ENCODE assay signal across 21 cellular contexts in genomic region chr6:45898941-45899682, GRCh38.
DNase-seq lines count a peak whose midpoint lies in the region; ATAC-seq and TF ChIP-seq lines count a peak whose summit lies in the region.
"Had no signal": no experiment of that assay in that cellular context is flagged by ENCODE, and none has a peak within 500 bp of the region (broad histone marks: within the 10 kb centered on the region; RNA-seq: fewer than 3 reads in every experiment).

No MANE protein-coding gene starts in this region.

- 82% methylated on average over 7 of the region's 7 CpGs for WGBS in HUES64
- 77 to 84% methylated on average over 7 of the region's 7 CpGs for WGBS in esophagus squamous epithelium, 2 donors

- peak overlapping the region; percentile 70 for H2AFZ ChIP-seq in neural progenitor cell (replicated peaks)

- H3K9ac ChIP-seq in HUES64 (ENCODE audit: low read depth, low read length) (no peak overlapping the region; the same call in 1 of the 2 replicates), neural progenitor cell (no peak overlapping the region)
- H3K9ac ChIP-seq: BLaER1 had no signal

- peaks cover 19% of the 10 kb centered on the region for H3K4me1 Mint-ChIP-seq in neural progenitor cell
- peaks cover 29% of the 10 kb centered on the region in 2 donors for H3K4me1 Mint-ChIP-seq in natural killer cell treated with Interleukin-12 subunit alpha and Interleukin-12 subunit beta and Interleukin-15 and Interleukin-18, amount 100 ng/mL, for 72 hours (ENCODE audit: low read depth in 2 of 2)

- H3K4me2 ChIP-seq in neural progenitor cell = no peak overlapping the region
- H3K4me2 ChIP-seq: BLaER1 had no signal

- TF ChIP-seq CTCF in epithelial cell of esophagus (IDR thresholded peaks at IDR 0.05; ENCODE audit: insufficient read depth, low read depth, low read length, missing control alignments) (no peak), neural progenitor cell (IDR thresholded peaks at IDR 0.05) (no peak), esophagus squamous epithelium (IDR thresholded peaks at IDR 0.05) (no peak)

- DNase-seq in DMS79 (lab: John Stamatoyannopoulos, UW) = peak; percentile 14
- DNase-seq in DMS79 treated with DMSO at 0.1 percent for 48 hours (lab: John Stamatoyannopoulos, UW) = no peak
- peak; percentile 30 for DNase-seq in epithelial cell of esophagus (ENCODE audit: low read depth)
- DNase-seq in neural progenitor cell (ENCODE audit: low spot score) = no peak
- no peak for DNase-seq in natural killer cell treated with Interleukin-12 subunit alpha and Interleukin-12 subunit beta and Interleukin-15 and Interleukin-18, amount 100 ng/mL, for 72 hours (ENCODE audit: low spot score)
- DNase-seq in esophagus squamous epithelium (lab: John Stamatoyannopoulos, UW) = no peak
- DNase-seq in activated CD4-positive, alpha-beta T cell treated with anti-CD3 and anti-CD28 coated beads for 48 hours = no peak
- DNase-seq: DMS 273 treated with DMSO at 0.1 percent for 48 hours, EL, HCEC 1CT, KBM-7, MM.1S, NCI-H1105, NCI-H187 treated with DMSO at 0.1 percent for 48 hours, NCI-H2171 treated with DMSO at 0.1 percent for 48 hours, NCI-H82, Peyer's patch, SIG-M5 had no signal

- H3K36me3 Mint-ChIP-seq in neural progenitor cell = no peaks in the 10 kb centered on the region
- H3K36me3 Mint-ChIP-seq in natural killer cell treated with Interleukin-12 subunit alpha and Interleukin-12 subunit beta and Interleukin-15 and Interleukin-18, amount 100 ng/mL, for 72 hours = no peaks in the 10 kb centered on the region

- peaks cover 12% of the 10 kb centered on the region for H3F3A ChIP-seq in neural progenitor cell (ENCODE audit: low read depth)

- intact Hi-C loops in esophagus squamous epithelium (cut with DNase I) = no loop called here

- no peak for ATAC-seq in natural killer cell treated with Interleukin-12 subunit alpha and Interleukin-12 subunit beta and Interleukin-15 and Interleukin-18, amount 100 ng/mL, for 72 hours

- no peak for TF ChIP-seq POLR2A in esophagus squamous epithelium (IDR thresholded peaks at IDR 0.05)

- H3K9me3 ChIP-seq in HUES64 (ENCODE audit: insufficient read depth, low read depth, low read length) = no peaks in the 10 kb centered on the region
- H3K9me3 ChIP-seq in neural progenitor cell (ENCODE audit: low read depth) = no peaks in the 10 kb centered on the region
- no peaks in the 10 kb centered on the region for H3K9me3 ChIP-seq in esophagus squamous epithelium
- H3K9me3 ChIP-seq: BLaER1, Peyer's patch had no signal

- no peaks in the 10 kb centered on the region for H3K79me2 ChIP-seq in neural progenitor cell (ENCODE audit: low read depth)

- H3K4me1 ChIP-seq in HUES64 (ENCODE audit: insufficient read depth, low read length) (peaks cover 40% of the 10 kb centered on the region), neural progenitor cell (peaks cover 29% of the 10 kb centered on the region), esophagus squamous epithelium (no peaks in the 10 kb centered on the region)
- H3K4me1 ChIP-seq: Peyer's patch had no signal

- no peaks in the 10 kb centered on the region for H4K20me1 ChIP-seq in neural progenitor cell (ENCODE audit: low read depth)
- H4K20me1 ChIP-seq: BLaER1 had no signal

- H3K36me3 ChIP-seq in HUES64 (ENCODE audit: insufficient read depth, low read length) = no peaks in the 10 kb centered on the region
- no peaks in the 10 kb centered on the region for H3K36me3 ChIP-seq in neural progenitor cell
- H3K36me3 ChIP-seq in esophagus squamous epithelium = no peaks in the 10 kb centered on the region
- H3K36me3 ChIP-seq: BLaER1 had no signal

- H3K27ac Mint-ChIP-seq in neural progenitor cell = peak overlapping the region; percentile 22
- no peak overlapping the region for H3K27ac Mint-ChIP-seq in natural killer cell treated with Interleukin-12 subunit alpha and Interleukin-12 subunit beta and Interleukin-15 and Interleukin-18, amount 100 ng/mL, for 72 hours

- no peak overlapping the region for H3K4me3 ChIP-seq in HUES64 (ENCODE audit: low read length)
- H3K4me3 ChIP-seq in epithelial cell of esophagus (ENCODE audit: low read length) = no peak overlapping the region
- no peak overlapping the region for H3K4me3 ChIP-seq in neural progenitor cell
- H3K4me3 ChIP-seq in esophagus squamous epithelium = no peak overlapping the region
- H3K4me3 ChIP-seq: BLaER1, Peyer's patch had no signal

- no peaks in the 10 kb centered on the region for H3K9me3 Mint-ChIP-seq in neural progenitor cell
- no peaks in the 10 kb centered on the region for H3K9me3 Mint-ChIP-seq in natural killer cell treated with Interleukin-12 subunit alpha and Interleukin-12 subunit beta and Interleukin-15 and Interleukin-18, amount 100 ng/mL, for 72 hours

- H3K27me3 Mint-ChIP-seq in neural progenitor cell (ENCODE audit: insufficient read depth, low read depth) = peaks cover 3% of the 10 kb centered on the region
- peaks cover 5 to 17% of the 10 kb centered on the region in 2 donors for H3K27me3 Mint-ChIP-seq in natural killer cell treated with Interleukin-12 subunit alpha and Interleukin-12 subunit beta and Interleukin-15 and Interleukin-18, amount 100 ng/mL, for 72 hours

- H3K27me3 ChIP-seq in HUES64 (ENCODE audit: insufficient read depth, low read length) (0 out of 2 replicates have a peak, but pooled peaks cover 3% of the 10 kb centered on the region), neural progenitor cell (peaks cover 29% of the 10 kb centered on the region), esophagus squamous epithelium (no peaks in the 10 kb centered on the region)
- H3K27me3 ChIP-seq: BLaER1, Peyer's patch had no signal

- peak overlapping the region; percentile 27; the same call in 1 of the 2 replicates for H3K27ac ChIP-seq in HUES64 (ENCODE audit: low read depth, low read length)
- no peak overlapping the region for H3K27ac ChIP-seq in neural progenitor cell
- H3K27ac ChIP-seq in esophagus squamous epithelium = no peak overlapping the region
- H3K27ac ChIP-seq: 22Rv1, BLaER1, Peyer's patch had no signal

- H3K4me3 Mint-ChIP-seq in neural progenitor cell = no peak overlapping the region
- no peak overlapping the region for H3K4me3 Mint-ChIP-seq in natural killer cell treated with Interleukin-12 subunit alpha and Interleukin-12 subunit beta and Interleukin-15 and Interleukin-18, amount 100 ng/mL, for 72 hours

Comparison
In these comparisons a context has a peak if more than half of its experiments do, and no peak if none do; other contexts are left out.
1. DNase-seq: peak in DMS79 (single experiment) and epithelial cell of esophagus (single experiment); none in DMS79 treated with DMSO at 0.1 percent for 48 hours (single experiment), neural progenitor cell (single experiment), natural killer cell treated with Interleukin-12 subunit alpha and Interleukin-12 subunit beta and Interleukin-15 and Interleukin-18, amount 100 ng/mL, for 72 hours (single experiment), esophagus squamous epithelium (single experiment) and activated CD4-positive, alpha-beta T cell treated with anti-CD3 and anti-CD28 coated beads for 48 hours (single experiment).